16 cellular contexts compared by ENCODE assay signal in the genomic region with DNA sequence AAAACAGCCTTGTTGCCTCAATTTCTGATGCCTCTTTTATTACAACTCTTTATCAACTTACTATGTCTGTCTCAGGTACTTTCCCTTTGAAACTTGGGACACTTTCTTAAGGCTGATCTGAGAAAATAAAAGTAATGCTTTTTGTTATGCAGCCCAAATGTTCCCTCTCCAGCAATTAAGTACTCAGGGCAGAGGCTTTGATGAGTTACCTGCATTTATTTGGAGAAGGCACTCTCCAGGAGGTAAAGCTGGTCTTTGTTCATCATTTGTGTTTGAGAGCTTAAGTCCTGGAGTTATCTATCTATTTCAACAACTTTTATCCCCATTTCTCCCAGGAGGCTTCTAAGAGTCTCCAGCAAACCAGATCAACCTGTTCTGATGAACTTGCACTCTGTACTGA.
A peak's percentile ranks its signal among the peaks of the same experiment; 100 is the strongest.
DNase-seq lines count a peak whose midpoint lies in the region; ATAC-seq, FAIRE-seq and TF ChIP-seq lines count a peak whose summit lies in the region.
"Had no signal": no experiment of that assay in that cellular context is flagged by ENCODE, and none has a peak within 500 bp of the region (broad histone marks: within the 10 kb centered on the region; RNA-seq: fewer than 3 reads in every experiment).

No MANE protein-coding gene starts in this region.

- no peak overlapping the region for H4K91ac ChIP-seq in H1 (replicated peaks; ENCODE audit: insufficient read length, low read length)

- no peak for TF ChIP-seq RAD21 in H1 (IDR thresholded peaks at IDR 0.05 in 1 of 2, conservative IDR thresholded peaks at IDR 0.05 in 1 of 2; ENCODE audit: low read depth in 2 of 2, low read length in 2 of 2)

- no peak for ATAC-seq in HG03280 (IDR thresholded peaks at IDR 0.05; ENCODE audit: unreplicated experiment)
- ATAC-seq: T-cell had no signal

- H2BK12ac ChIP-seq in H1 (ENCODE audit: low read depth, low read length) = no peak overlapping the region

- no peak for TF ChIP-seq CTCF in H1 (IDR thresholded peaks at IDR 0.05; ENCODE audit: control extremely low read depth in 1 of 3, insufficient read depth in 1 of 3, low read depth in 1 of 3, low read length in 3 of 3)

- H2BK15ac ChIP-seq in H1 (ENCODE audit: low read length) = no peak overlapping the region

- no peak overlapping the region for H3K27ac ChIP-seq in H1 (ENCODE audit: low read depth, low read length)
- H3K27ac ChIP-seq: PC-9 had no signal

- no peaks in the 10 kb centered on the region for H3K79me1 ChIP-seq in H1 (ENCODE audit: low read depth, low read length)

- no peak for TF ChIP-seq POLR2A in H1 (IDR thresholded peaks at IDR 0.05; ENCODE audit: control extremely low read depth in 1 of 2, low read depth in 2 of 2, low read length in 2 of 2)

- H3K9ac ChIP-seq in H1 (replicated peaks in 1 of 4; ENCODE audit: extremely low read depth in 1 of 4, low read depth in 3 of 4, low read length in 3 of 4) = no peak overlapping the region

- no peak overlapping the region for H3K4ac ChIP-seq in H1 (replicated peaks; ENCODE audit: insufficient read length, low read depth, low read length)

- H3K23ac ChIP-seq in H1 (ENCODE audit: insufficient read length) = no peak overlapping the region

- H3K18ac ChIP-seq in H1 (ENCODE audit: extremely low read depth, low read length) = no peak overlapping the region

- H2BK5ac ChIP-seq in H1 (ENCODE audit: low read depth, low read length) = no peak overlapping the region

- no peaks in the 10 kb centered on the region for H3K9me3 ChIP-seq in H1 (ENCODE audit: insufficient read depth in 2 of 2, low read depth in 1 of 2, low read length in 1 of 2)

- peak overlapping the region in 1 of 4 experiments; percentile 23; a peak in 1 of 8 replicates for H3K4me3 ChIP-seq in H1 (ENCODE audit: extremely low read depth in 1 of 4, insufficient read depth in 2 of 4, low read depth in 3 of 4, low read length in 4 of 4)
- H3K4me3 ChIP-seq: PC-9 had no signal

- no peak for TF ChIP-seq EP300 in H1 (IDR thresholded peaks at IDR 0.05; ENCODE audit: borderline replicate concordance in 1 of 2, low read depth in 2 of 2, low read length in 2 of 2)

- CTCF ChIA-PET in H1 (lab: Charles Lee; ENCODE audit: partially characterized antibody) = interaction anchor here (0.6 to 3.6 kb wide), 9 partner anchors 10 to 766 kb away, joined by 3 to 19 read pairs (median 4); a partner anchor contains a TSS

- no peaks in the 10 kb centered on the region for H3K36me3 ChIP-seq in H1 (ENCODE audit: control insufficient read depth in 2 of 4, insufficient read depth in 4 of 4, low read length in 3 of 4)

- no peak overlapping the region for H2BK20ac ChIP-seq in H1 (ENCODE audit: low read length)

- no peaks in the 10 kb centered on the region for H4K20me1 ChIP-seq in H1 (replicated peaks in 1 of 2; ENCODE audit: control insufficient read depth in 1 of 2, insufficient read depth in 2 of 2, low read length in 2 of 2)

- no peak overlapping the region for H2AK5ac ChIP-seq in H1 (ENCODE audit: low read depth, low read length)

- H3K14ac ChIP-seq in H1 (ENCODE audit: insufficient read length) = no peak overlapping the region

- no peak overlapping the region for H4K8ac ChIP-seq in H1 (ENCODE audit: extremely low read depth, insufficient read depth, low read length)

- no peak overlapping the region for H2AFZ ChIP-seq in H1 (ENCODE audit: low read length)
- H2AFZ ChIP-seq: PC-9 had no signal

- POLR2A ChIA-PET in H1 (lab: Charles Lee; ENCODE audit: partially characterized antibody) = no interaction called here

- H3K23me2 ChIP-seq in H1 (ENCODE audit: low read depth, low read length) = no peaks in the 10 kb centered on the region

- H3K27me3 ChIP-seq in H1 (replicated peaks in 1 of 4; ENCODE audit: control insufficient read depth in 3 of 4, extremely low read depth in 1 of 4, insufficient read depth in 3 of 4, low read length in 3 of 4) = no peaks in the 10 kb centered on the region

- peaks cover 0 to 7% (median 4%) of the 10 kb centered on the region in 4 experiments; a peak in 4 of 7 replicates for H3K4me1 ChIP-seq in H1 (replicated peaks in 1 of 4; ENCODE audit: control insufficient read depth in 3 of 4, insufficient read depth in 4 of 4, low read length in 3 of 4)

- FAIRE-seq in H1 (lab: Jason Lieb, UNC) = no peak

- H4K5ac ChIP-seq in H1 (ENCODE audit: insufficient read length, low read depth, low read length) = no peak overlapping the region

- peak overlapping the region; percentile 3 to 40; a peak in 1 of 4 replicates for H3K4me2 ChIP-seq in H1 (ENCODE audit: insufficient read depth in 1 of 2, low read depth in 2 of 2, low read length in 2 of 2)
- H3K4me2 ChIP-seq: PC-9 had no signal

- DNase-seq in NCI-H2029 treated with DMSO at 0.1 percent for 48 hours (lab: John Stamatoyannopoulos, UW) (peak; percentile 30), NCI-H2029 (lab: John Stamatoyannopoulos, UW) (no peak), NCI-H345 treated with DMSO at 0.1 percent for 48 hours (lab: John Stamatoyannopoulos, UW; ENCODE audit: unreplicated experiment) (peak; percentile 87), H1 (ENCODE audit: low read depth in 1 of 2, low spot score in 2 of 2) (no peak), CD1c-positive myeloid dendritic cell (ENCODE audit: extremely low spot score) (no peak)
- DNase-seq in activated T-cell treated with anti-CD3 and anti-CD28 coated beads, Interleukin-2, amount 50 U/mL, for 48 hours = no peak
- no peak for DNase-seq in stimulated activated CD4-positive, alpha-beta T cell treated with anti-CD3 and anti-CD28 coated beads, Interleukin-2, amount 100 ng/mL, for 24 hours
- DNase-seq: C1 segment of cervical spinal cord, GOT3, HFFc6, KG1, NCI-H1092 treated with DMSO at 0.1 percent for 48 hours, NCI-H524 treated with DMSO at 0.1 percent for 48 hours, PC-9, T-cell had no signal

- H2BK120ac ChIP-seq in H1 (replicated peaks; ENCODE audit: low read depth, low read length) = no peak overlapping the region

- H3K56ac ChIP-seq in H1 (replicated peaks; ENCODE audit: insufficient read length, low read depth, low read length) = no peak overlapping the region

- no peaks in the 10 kb centered on the region for H3K79me2 ChIP-seq in H1 (ENCODE audit: control insufficient read depth in 1 of 2, insufficient read depth in 2 of 2, low read length in 2 of 2)

TF ChIP-seq in H1, 55 proteins besides CTCF, POLR2A, EP300 and RAD21 (continues in another document):
- TF ChIP-seq POU5F1 (IDR thresholded peaks at IDR 0.05; ENCODE audit: low read depth, low read length) = peak; percentile 72

Comparison
In these comparisons a context has a peak if more than half of its experiments do, and no peak if none do; other contexts are left out.
1. DNase-seq: peak in NCI-H2029 treated with DMSO at 0.1 percent for 48 hours (single experiment) and NCI-H345 treated with DMSO at 0.1 percent for 48 hours (single experiment); none in NCI-H2029 (single experiment), H1 (0 of 2), activated T-cell treated with anti-CD3 and anti-CD28 coated beads, Interleukin-2, amount 50 U/mL, for 48 hours (0 of 2), CD1c-positive myeloid dendritic cell (single experiment) and stimulated activated CD4-positive, alpha-beta T cell treated with anti-CD3 and anti-CD28 coated beads, Interleukin-2, amount 100 ng/mL, for 24 hours (0 of 2).